In genomic region chr2:195861821-195862220, GRCh38 we compare ENCODE assay signal across 23 cellular contexts.
"Had no signal": no experiment of that assay in that cellular context is flagged by ENCODE, and none has a peak within 500 bp of the region (broad histone marks: within the 10 kb centered on the region; RNA-seq: fewer than 3 reads in every experiment).

No MANE protein-coding gene starts in this region.

- H3K4me3 ChIP-seq: body of pancreas, colonic mucosa, gastroesophageal sphincter, heart right ventricle, tibial nerve, vagina had no signal

- FAIRE-seq: endometrium had no signal

- H3K27me3 ChIP-seq: body of pancreas, colonic mucosa, gastroesophageal sphincter, heart right ventricle, tibial nerve, vagina had no signal

- H3K9me3 ChIP-seq: body of pancreas, colonic mucosa, gastroesophageal sphincter, heart right ventricle, tibial nerve, vagina had no signal

- H3K4me1 ChIP-seq: colonic mucosa, gastroesophageal sphincter, heart right ventricle, tibial nerve, vagina had no signal

- H3K27ac ChIP-seq: body of pancreas, colonic mucosa, gastroesophageal sphincter, heart right ventricle, tibial nerve, vagina had no signal

- DNase-seq: activated CD4-positive, alpha-beta T cell treated with anti-CD3 and anti-CD28 coated beads for 4 hours; activated CD8-positive, alpha-beta T cell treated with anti-CD3 and anti-CD28 coated beads for 36 hours; activated effector memory CD4-positive, alpha-beta T cell treated with Interleukin-2 at 50 U/mL for 16 hours; activated T-cell treated with anti-CD3 and anti-CD28 coated beads, Interleukin-2, amount 50 U/mL, for 4 hours; amniotic stem cell; body of pancreas; central memory CD4-positive, alpha-beta T cell; colonic mucosa; heart right ventricle; left cardiac atrium; midbrain; naive B cell; posterior cingulate gyrus; retina; stimulated activated CD4-positive, alpha-beta T cell treated with anti-CD3 and anti-CD28 coated beads, Interleukin-4, amount 100 ng/mL, for 24 hours; stimulated activated naive CD4-positive, alpha-beta T cell; T-helper 2 cell had no signal

- ATAC-seq: activated CD8-positive, alpha-beta T cell treated with anti-CD3 and anti-CD28 coated beads for 36 hours; activated naive CD4-positive, alpha-beta T cell treated with anti-CD3 and anti-CD28 coated beads, Interleukin-2, amount 50 U/mL, for 72 hours; activated T-cell treated with anti-CD3 and anti-CD28 coated beads, Interleukin-2, amount 50 U/mL, for 4 hours; body of pancreas; gastroesophageal sphincter; heart right ventricle; left cardiac atrium; WTC11 had no signal

- H3K36me3 ChIP-seq: colonic mucosa, heart right ventricle, tibial nerve, vagina had no signal
